ENCODE assay signal across 12 cellular contexts in genomic region chr12:116943419-116944372, GRCh38.
"Had no signal": no experiment of that assay in that cellular context is flagged by ENCODE, and none has a peak within 500 bp of the region (broad histone marks: within the 10 kb centered on the region; RNA-seq: fewer than 3 reads in every experiment).

No MANE protein-coding gene starts in this region.

- DNase-seq: activated CD4-positive, CD25-positive, alpha-beta regulatory T cell treated with anti-CD3 and anti-CD28 coated beads, Interleukin-2, amount 50 U/mL, for 72 hours; activated naive CD8-positive, alpha-beta T cell treated with anti-CD3 and anti-CD28 coated beads for 36 hours; effector memory CD4-positive, alpha-beta T cell; foreskin keratinocyte; naive thymus-derived CD8-positive, alpha-beta T cell; pancreas; small intestine; stimulated activated CD4-positive, alpha-beta T cell treated with anti-CD3 and anti-CD28 coated beads, Interleukin-4, amount 100 ng/mL, for 24 hours; stimulated activated naive CD4-positive, alpha-beta T cell; T1000; trophoblast cell had no signal

- H3K4me1 ChIP-seq: breast epithelium, foreskin keratinocyte, pancreas had no signal

- H3K27ac ChIP-seq: breast epithelium, foreskin keratinocyte, pancreas had no signal

- H3K4me3 ChIP-seq: breast epithelium, pancreas had no signal

- ATAC-seq: foreskin keratinocyte; naive thymus-derived CD8-positive, alpha-beta T cell had no signal

- H3K27me3 ChIP-seq: breast epithelium, foreskin keratinocyte, pancreas had no signal

- H3K9me3 ChIP-seq: pancreas had no signal
